ENCODE assay signal across 7 cellular contexts in the genomic region with DNA sequence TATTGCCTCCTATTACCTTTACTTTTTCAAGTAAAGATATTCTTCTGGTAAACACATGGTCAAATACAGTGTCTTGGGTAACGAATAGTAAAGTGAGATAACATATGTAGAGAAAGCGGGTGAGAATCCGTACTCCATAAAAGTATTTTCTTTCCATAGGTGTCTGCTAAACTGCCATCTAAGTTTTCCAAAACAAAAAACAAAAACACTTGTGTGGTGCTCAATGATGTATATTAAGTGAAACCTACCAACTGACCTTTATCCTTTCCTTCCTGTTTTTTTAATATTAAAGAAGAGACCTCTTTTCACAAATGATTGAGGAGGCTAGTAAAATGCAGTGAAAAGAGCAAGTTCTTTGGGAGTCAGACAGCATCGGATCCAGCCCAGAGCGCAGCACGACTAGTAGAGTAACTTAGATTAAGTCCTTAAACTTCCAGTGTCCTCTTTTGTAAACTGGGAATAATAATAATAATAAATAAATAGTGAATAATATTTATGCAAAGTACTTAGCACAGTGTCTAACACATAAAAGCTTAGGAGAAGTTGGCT. TPM values are rescaled to one million over a fixed set of nuclear protein-coding genes. Genes with fewer than 3 reads are reported as not detected.
DNase-seq lines count a peak whose midpoint lies in the region; ATAC-seq and TF ChIP-seq lines count a peak whose summit lies in the region.

No MANE protein-coding gene starts in this region.

- no peak for DNase-seq in DMS114 treated with DMSO at 0.1 percent for 48 hours (lab: John Stamatoyannopoulos, UW; ENCODE audit: unreplicated experiment)
- DNase-seq in NCI-H1436 (lab: John Stamatoyannopoulos, UW): no peak
- no peak for DNase-seq in mucosa of gallbladder (ENCODE audit: low spot score)

- H3K27ac ChIP-seq in KOPT-K1 (ENCODE audit: low read depth, low read length, poor library complexity, severe bottlenecking) (peak overlapping the region; percentile 77), duodenal mucosa (ENCODE audit: low read depth, low read length) (no peak overlapping the region), parathyroid adenoma (peak overlapping the region; percentile 76)

- H2AFZ ChIP-seq in parathyroid adenoma: peak overlapping the region; percentile 93

- peak; percentile 10 for ATAC-seq in GM21381 (IDR thresholded peaks at IDR 0.05; ENCODE audit: unreplicated experiment)

- H3K4me3 ChIP-seq in duodenal mucosa (ENCODE audit: low read depth in 1 of 2, low read length in 2 of 2) (peak overlapping the region; percentile 92 to 97), parathyroid adenoma (ENCODE audit: low read depth, low read length) (peak overlapping the region; percentile 95)

- peak overlapping the region; percentile 97 for H3K4me2 ChIP-seq in parathyroid adenoma (ENCODE audit: low read length)

- H3K79me2 ChIP-seq in parathyroid adenoma: peaks cover 6% of the 10 kb centered on the region

- H3K9ac ChIP-seq in duodenal mucosa (ENCODE audit: low read depth in 1 of 2, low read length in 2 of 2): peak overlapping the region in 1 of 2 donors; percentile 76
- H3K9ac ChIP-seq in parathyroid adenoma: no peak overlapping the region

- H3K36me3 ChIP-seq in KOPT-K1 (ENCODE audit: insufficient read depth, low read length) (peaks cover 25% of the 10 kb centered on the region), duodenal mucosa (ENCODE audit: control insufficient read depth in 1 of 2, insufficient read depth in 2 of 2, low read length in 2 of 2) (peaks cover 0 to 2% of the 10 kb centered on the region in 2 donors), parathyroid adenoma (ENCODE audit: control insufficient read depth, insufficient read depth, low read length) (no peaks in the 10 kb centered on the region)

- H3K27me3 ChIP-seq in duodenal mucosa (ENCODE audit: control insufficient read depth in 1 of 2, insufficient read depth in 2 of 2, low read length in 2 of 2) (no peaks in the 10 kb centered on the region), parathyroid adenoma (ENCODE audit: control insufficient read depth, insufficient read depth, low read length) (no peaks in the 10 kb centered on the region)

- TF ChIP-seq CTCF in parathyroid adenoma (IDR thresholded peaks at IDR 0.05): no peak

- H3K9me3 ChIP-seq in KOPT-K1 (ENCODE audit: insufficient read depth, low read length, poor library complexity, severe bottlenecking) (no peaks in the 10 kb centered on the region), duodenal mucosa (ENCODE audit: control insufficient read depth in 1 of 2, low read length in 2 of 2) (no peaks in the 10 kb centered on the region), parathyroid adenoma (ENCODE audit: control insufficient read depth, low read length) (no peaks in the 10 kb centered on the region)

- H3K4me1 ChIP-seq in duodenal mucosa (ENCODE audit: control insufficient read depth in 1 of 2, insufficient read depth in 2 of 2, low read length in 2 of 2) (peaks cover 10 to 12% of the 10 kb centered on the region in 2 donors), parathyroid adenoma (peaks cover 6% of the 10 kb centered on the region)

RNA-seq across cellular contexts. Expression of gene CDKAL1, which starts 0.4 kb away (rescaled TPM):
- 13.1 TPM for total RNA-seq in mucosa of gallbladder
